Comparison of ENCODE assay signal across 20 cellular contexts in the genomic region with DNA sequence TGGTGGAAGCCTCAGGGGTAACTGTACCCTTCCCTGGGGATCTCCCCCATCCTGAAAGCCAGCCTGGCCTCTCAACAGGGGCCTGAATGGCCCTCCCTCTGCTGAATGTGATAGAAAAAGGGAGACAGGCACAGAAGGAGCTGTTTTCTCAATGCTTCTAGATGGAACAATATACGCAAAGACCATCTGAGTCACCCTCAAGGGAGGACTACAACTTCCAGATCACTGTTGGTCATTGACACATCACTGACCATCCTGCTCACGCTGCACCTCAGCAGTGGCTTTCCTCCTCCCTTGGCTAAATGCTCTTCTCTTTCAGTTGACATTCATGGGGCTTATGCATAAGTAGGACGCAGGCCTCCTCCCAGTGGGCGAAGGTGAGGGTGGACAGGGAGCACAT.
"Had no signal": no experiment of that assay in that cellular context is flagged by ENCODE, and none has a peak within 500 bp of the region (broad histone marks: within the 10 kb centered on the region; RNA-seq: fewer than 3 reads in every experiment).

No MANE protein-coding gene starts in this region.

- DNase-seq: activated B cell treated with CpG ODN at 0.5 μM for 24 hours; activated CD4-positive, alpha-beta T cell treated with anti-CD3 and anti-CD28 coated beads for 48 hours; activated CD8-positive, alpha-beta T cell treated with anti-CD3 and anti-CD28 coated beads for 36 hours; activated effector memory CD4-positive, alpha-beta T cell treated with anti-CD3 and anti-CD28 coated beads, Interleukin-2, amount 50 U/mL, for 16 hours; activated T-cell treated with anti-CD3 and anti-CD28 coated beads, Interleukin-2, amount 50 U/mL, for 48 hours; aorta; kidney glomerular epithelial cell; mesendoderm; natural killer cell; nucleus accumbens; right cardiac atrium; small intestine; stimulated activated CD4-positive, alpha-beta T cell treated with anti-CD3 and anti-CD28 coated beads, Interleukin-4, amount 100 ng/mL, for 4 hours; stimulated activated CD8-positive, alpha-beta memory T cell treated with anti-CD3 and anti-CD28 coated beads, Interleukin-4, amount 100 ng/mL, for 48 hours; stimulated activated naive CD4-positive, alpha-beta T cell treated with Interleukin-2 at 50 U/mL for 16 hours; T-helper 17 cell; upper lobe of left lung had no signal

- H3K36me3 Mint-ChIP-seq: activated naive CD8-positive, alpha-beta T cell; natural killer cell had no signal

- ATAC-seq: activated CD8-positive, alpha-beta T cell treated with anti-CD3 and anti-CD28 coated beads for 36 hours; natural killer cell; right cardiac atrium; T-helper 17 cell had no signal

- H3K4me3 Mint-ChIP-seq: activated B cell treated with CpG ODN at 0.5 μM for 24 hours; activated CD8-positive, alpha-beta T cell treated with anti-CD3 and anti-CD28 coated beads for 36 hours; activated naive CD8-positive, alpha-beta T cell; natural killer cell; T-helper 17 cell had no signal

- H3K36me3 ChIP-seq: breast epithelium, upper lobe of left lung had no signal

- H3K27me3 ChIP-seq: breast epithelium, upper lobe of left lung had no signal

- H3K9me3 ChIP-seq: breast epithelium, upper lobe of left lung had no signal

- H3K27ac Mint-ChIP-seq: activated B cell treated with CpG ODN at 0.5 μM for 24 hours; activated CD8-positive, alpha-beta T cell treated with anti-CD3 and anti-CD28 coated beads for 36 hours; activated naive CD8-positive, alpha-beta T cell; natural killer cell; T-helper 17 cell had no signal

- H3K27ac ChIP-seq: breast epithelium, upper lobe of left lung had no signal

- FAIRE-seq: small intestine, TTC549 had no signal

- H3K4me1 ChIP-seq: breast epithelium had no signal

- H3K4me3 ChIP-seq: breast epithelium, upper lobe of left lung had no signal

- H3K4me1 Mint-ChIP-seq: T-helper 17 cell had no signal

- H3K9me3 Mint-ChIP-seq: activated B cell treated with CpG ODN at 0.5 μM for 24 hours; activated CD8-positive, alpha-beta T cell treated with anti-CD3 and anti-CD28 coated beads for 36 hours; natural killer cell had no signal
